17 cellular contexts compared by ENCODE assay signal in the genomic region with DNA sequence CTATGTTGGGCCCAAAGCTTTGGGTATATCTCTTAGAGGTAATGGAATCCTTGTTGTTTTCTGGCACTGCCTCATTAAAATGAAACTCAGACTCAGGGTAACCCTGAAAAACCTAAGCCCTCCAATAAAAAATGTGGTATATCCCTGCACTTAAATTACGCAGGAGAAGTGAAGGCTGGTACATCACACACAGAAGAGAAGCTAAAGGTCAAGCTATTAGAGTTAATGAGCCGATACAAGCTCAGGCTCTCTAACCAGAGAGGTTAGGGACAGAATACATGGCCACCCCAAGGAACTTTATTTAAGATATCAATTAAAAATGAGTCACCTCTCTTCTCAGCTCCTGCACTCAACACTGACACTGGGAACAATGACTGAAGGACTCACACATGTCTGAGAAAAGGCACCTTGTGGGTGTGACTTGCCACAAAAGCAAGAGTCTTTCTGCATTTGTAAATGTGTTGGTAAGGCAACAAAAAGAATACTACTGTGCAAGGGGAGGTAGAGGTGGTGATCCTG.
"Had no signal": no experiment of that assay in that cellular context is flagged by ENCODE, and none has a peak within 500 bp of the region (broad histone marks: within the 10 kb centered on the region; RNA-seq: fewer than 3 reads in every experiment).

No MANE protein-coding gene starts in this region.

- H3K36me3 ChIP-seq: colonic mucosa, stomach, thoracic aorta, transverse colon had no signal

- H3K9me3 ChIP-seq: colonic mucosa, mucosa of descending colon, stomach, thoracic aorta had no signal

- FAIRE-seq: kidney, small intestine had no signal

- ATAC-seq: foreskin keratinocyte; left lobe of liver; mucosa of descending colon; naive thymus-derived CD8-positive, alpha-beta T cell; right cardiac atrium had no signal

- H3K4me1 ChIP-seq: colonic mucosa, foreskin keratinocyte, stomach, transverse colon had no signal

- H3K4me3 ChIP-seq: colonic mucosa, mucosa of descending colon, stomach, thoracic aorta, transverse colon had no signal

- DNase-seq: colonic mucosa; dermis blood vessel endothelial cell; erythroblast; foreskin keratinocyte; kidney; mammary epithelial cell; mucosa of descending colon; naive thymus-derived CD8-positive, alpha-beta T cell; right cardiac atrium; small intestine; stimulated activated CD4-positive, alpha-beta T cell treated with anti-CD3 and anti-CD28 coated beads, Interleukin-12 subunit alpha, Interleukin-12 subunit beta, amount 100 ng/mL, for 4 hours; stimulated activated naive CD4-positive, alpha-beta T cell; stomach; substantia nigra; transverse colon had no signal

- H3K27me3 ChIP-seq: colonic mucosa, foreskin keratinocyte, stomach, transverse colon had no signal

- H3K27ac ChIP-seq: colonic mucosa, foreskin keratinocyte, stomach, thoracic aorta, transverse colon had no signal
